9 cellular contexts compared by ENCODE assay signal in genomic region chr20:46458891-46459750, GRCh38. TPM values are rescaled to one million over a fixed set of nuclear protein-coding genes. Genes with fewer than 3 reads are reported as not detected.
DNase-seq lines count a peak whose midpoint lies in the region; ATAC-seq lines count a peak whose summit lies in the region.
"Had no signal": no experiment of that assay in that cellular context is flagged by ENCODE, and none has a peak within 500 bp of the region (broad histone marks: within the 10 kb centered on the region; RNA-seq: fewer than 3 reads in every experiment).

No MANE protein-coding gene starts in this region.

- H3K36me3 ChIP-seq in iPS DF 6.9 (ENCODE audit: control insufficient read depth, insufficient read depth, low read length) = peaks cover 2% of the 10 kb centered on the region; the same call in 1 of the 2 replicates
- H3K36me3 ChIP-seq in CD8-positive, alpha-beta memory T cell (ENCODE audit: insufficient read depth, low read length) = no peaks in the 10 kb centered on the region
- H3K36me3 ChIP-seq: gastroesophageal sphincter had no signal

- no peak overlapping the region for H3K27ac Mint-ChIP-seq in CD8-positive, alpha-beta memory T cell
- no peak overlapping the region for H3K27ac Mint-ChIP-seq in activated CD4-positive, alpha-beta T cell treated with anti-CD3 and anti-CD28 coated beads, Interleukin-2, amount 10 ng/mL, durations not matched to agents 7 days and 5 days

- no CpG with 5 or more reads among the region's 35 CpGs for WGBS in iPS DF 6.9 (ENCODE audit: insufficient coverage, insufficient read length)

- no peak for ATAC-seq in HG02763 (IDR thresholded peaks at IDR 0.05; ENCODE audit: unreplicated experiment)
- ATAC-seq: gastroesophageal sphincter had no signal

- peak overlapping the region in 1 of 7 donors; percentile 19 for H3K4me3 Mint-ChIP-seq in CD8-positive, alpha-beta memory T cell
- no peak overlapping the region for H3K4me3 Mint-ChIP-seq in activated CD4-positive, alpha-beta T cell treated with anti-CD3 and anti-CD28 coated beads, Interleukin-2, amount 10 ng/mL, durations not matched to agents 7 days and 5 days

- H3K9me3 ChIP-seq in iPS DF 6.9 (ENCODE audit: control insufficient read depth, insufficient read depth, low read length) = peaks cover 2% of the 10 kb centered on the region; the same call in 1 of the 2 replicates
- no peaks in the 10 kb centered on the region for H3K9me3 ChIP-seq in CD8-positive, alpha-beta memory T cell (ENCODE audit: low read length)

- H3K27ac ChIP-seq in iPS DF 6.9 (ENCODE audit: low read length) = no peak overlapping the region
- H3K27ac ChIP-seq in CD8-positive, alpha-beta memory T cell (ENCODE audit: low read depth, low read length) = no peak overlapping the region
- H3K27ac ChIP-seq: gastroesophageal sphincter had no signal

- H3K4me1 Mint-ChIP-seq in CD8-positive, alpha-beta memory T cell = peaks cover 0 to 3% (median 0%) of the 10 kb centered on the region in 3 donors
- H3K4me1 Mint-ChIP-seq in activated CD4-positive, alpha-beta T cell treated with anti-CD3 and anti-CD28 coated beads, Interleukin-2, amount 10 ng/mL, durations not matched to agents 7 days and 5 days = no peaks in the 10 kb centered on the region

- no peaks in the 10 kb centered on the region for H3K4me1 ChIP-seq in iPS DF 6.9 (ENCODE audit: control insufficient read depth, insufficient read depth, low read length)
- H3K4me1 ChIP-seq in CD8-positive, alpha-beta memory T cell (ENCODE audit: insufficient read depth, low read length) = no peaks in the 10 kb centered on the region

- peaks cover 23 to 68% of the 10 kb centered on the region in 2 donors for H3K27me3 Mint-ChIP-seq in CD8-positive, alpha-beta memory T cell
- H3K27me3 Mint-ChIP-seq in activated CD4-positive, alpha-beta T cell treated with anti-CD3 and anti-CD28 coated beads, Interleukin-2, amount 10 ng/mL, durations not matched to agents 7 days and 5 days = peaks cover 29% of the 10 kb centered on the region

- H3K27me3 ChIP-seq in iPS DF 6.9 (ENCODE audit: control insufficient read depth, insufficient read depth, low read length) = no peaks in the 10 kb centered on the region
- H3K27me3 ChIP-seq in CD8-positive, alpha-beta memory T cell (ENCODE audit: insufficient read depth, low read length, poor library complexity, severe bottlenecking) = peaks cover 14% of the 10 kb centered on the region

- POLR2A ChIA-PET in CD8-positive, alpha-beta memory T cell (lab: Charles Lee) = no interaction called here
- POLR2A ChIA-PET in activated CD4-positive, alpha-beta T cell treated with anti-CD3 and anti-CD28 coated beads, Interleukin-2, amount 10 ng/mL, durations not matched to agents 7 days and 5 days (lab: Charles Lee) = no interaction called here

- DNase-seq in activated T-cell treated with anti-CD3 and anti-CD28 coated beads for 48 hours (ENCODE audit: low read depth) = peak; percentile 6
- peak; percentile 88 for DNase-seq in iPS DF 6.9 (ENCODE audit: low read depth, low spot score)
- DNase-seq in skeletal muscle cell (ENCODE audit: low read depth) = no peak
- DNase-seq in activated CD4-positive, CD25-positive, alpha-beta regulatory T cell treated with anti-CD3 and anti-CD28 coated beads, Interleukin-2, amount 50 U/mL, for 72 hours = no peak
- DNase-seq in CD8-positive, alpha-beta memory T cell = no peak
- DNase-seq in activated CD4-positive, alpha-beta T cell treated with anti-CD3 and anti-CD28 coated beads, Interleukin-2, amount 10 ng/mL, durations not matched to agents 7 days and 5 days = no peak

- H3K36me3 Mint-ChIP-seq in CD8-positive, alpha-beta memory T cell = peaks cover 0 to 6% (median 0%) of the 10 kb centered on the region in 3 donors
- no peaks in the 10 kb centered on the region for H3K36me3 Mint-ChIP-seq in activated CD4-positive, alpha-beta T cell treated with anti-CD3 and anti-CD28 coated beads, Interleukin-2, amount 10 ng/mL, durations not matched to agents 7 days and 5 days (ENCODE audit: low read depth)

- CTCF ChIA-PET in CD8-positive, alpha-beta memory T cell (lab: Charles Lee) = no interaction called here
- CTCF ChIA-PET in activated CD4-positive, alpha-beta T cell treated with anti-CD3 and anti-CD28 coated beads, Interleukin-2, amount 10 ng/mL, durations not matched to agents 7 days and 5 days (lab: Charles Lee) = no interaction called here

- H3K9me3 Mint-ChIP-seq in CD8-positive, alpha-beta memory T cell = peaks cover 9 to 23% (median 21%) of the 10 kb centered on the region in 5 donors
- peaks cover 19% of the 10 kb centered on the region for H3K9me3 Mint-ChIP-seq in activated CD4-positive, alpha-beta T cell treated with anti-CD3 and anti-CD28 coated beads, Interleukin-2, amount 10 ng/mL, durations not matched to agents 7 days and 5 days

- peak overlapping the region; percentile 51; the same call in 1 of the 2 replicates for H3K4me3 ChIP-seq in GM08714 (ENCODE audit: low read length)
- H3K4me3 ChIP-seq in iPS DF 6.9 (ENCODE audit: low read length) = peak overlapping the region; percentile 20; the same call in 1 of the 2 replicates
- peak overlapping the region; percentile 7 for H3K4me3 ChIP-seq in skeletal muscle cell (ENCODE audit: low read depth, low read length)
- no peak overlapping the region for H3K4me3 ChIP-seq in CD8-positive, alpha-beta memory T cell (ENCODE audit: low read length)

RNA-seq across cellular contexts. Expression of gene ELMO2, which starts 52.7 kb away (rescaled TPM):
- 10 to 100 TPM; 59.5 to 68.2 TPM for total RNA-seq in CD8-positive, alpha-beta memory T cell
- polyA plus RNA-seq in CD8-positive, alpha-beta memory T cell = 84.3 TPM
- 10 to 100 TPM; 71.3 to 75.2 TPM for total RNA-seq in activated CD4-positive, alpha-beta T cell treated with anti-CD3 and anti-CD28 coated beads, Interleukin-2, amount 10 ng/mL, durations not matched to agents 7 days and 5 days

RNA-seq across cellular contexts. Expression of gene ZNF334, which starts 54.2 kb away (rescaled TPM):
- 1 to 10 TPM; 1.3 to 1.4 TPM for total RNA-seq in CD8-positive, alpha-beta memory T cell
- polyA plus RNA-seq in CD8-positive, alpha-beta memory T cell = not detected
- under 1 TPM; 0.50 to 0.71 TPM for total RNA-seq in activated CD4-positive, alpha-beta T cell treated with anti-CD3 and anti-CD28 coated beads, Interleukin-2, amount 10 ng/mL, durations not matched to agents 7 days and 5 days

Comparison
In these comparisons a context has a peak if more than half of its experiments do, and no peak if none do; other contexts are left out.
1. DNase-seq: peak in activated T-cell treated with anti-CD3 and anti-CD28 coated beads for 48 hours (single experiment) and iPS DF 6.9 (single experiment); none in skeletal muscle cell (single experiment), activated CD4-positive, CD25-positive, alpha-beta regulatory T cell treated with anti-CD3 and anti-CD28 coated beads, Interleukin-2, amount 50 U/mL, for 72 hours (single experiment), CD8-positive, alpha-beta memory T cell (0 of 5) and activated CD4-positive, alpha-beta T cell treated with anti-CD3 and anti-CD28 coated beads, Interleukin-2, amount 10 ng/mL, durations not matched to agents 7 days and 5 days (single experiment).